ENCODE assay signal across 1 cellular context in genomic region chr17:37609170-37610040, GRCh38.
A peak's percentile ranks its signal among the peaks of the same experiment; 100 is the strongest.
TF ChIP-seq lines count a peak whose summit lies in the region.

TSS of gene SYNRG (minus strand) at chr17:37609418. CDS start at chr17:37609355, 63 bp downstream.

TF ChIP-seq in WTC11, 78 proteins besides CTCF, POLR2A, EP300 and RAD21 (continued from another document):
- TF ChIP-seq, protein P1, sequence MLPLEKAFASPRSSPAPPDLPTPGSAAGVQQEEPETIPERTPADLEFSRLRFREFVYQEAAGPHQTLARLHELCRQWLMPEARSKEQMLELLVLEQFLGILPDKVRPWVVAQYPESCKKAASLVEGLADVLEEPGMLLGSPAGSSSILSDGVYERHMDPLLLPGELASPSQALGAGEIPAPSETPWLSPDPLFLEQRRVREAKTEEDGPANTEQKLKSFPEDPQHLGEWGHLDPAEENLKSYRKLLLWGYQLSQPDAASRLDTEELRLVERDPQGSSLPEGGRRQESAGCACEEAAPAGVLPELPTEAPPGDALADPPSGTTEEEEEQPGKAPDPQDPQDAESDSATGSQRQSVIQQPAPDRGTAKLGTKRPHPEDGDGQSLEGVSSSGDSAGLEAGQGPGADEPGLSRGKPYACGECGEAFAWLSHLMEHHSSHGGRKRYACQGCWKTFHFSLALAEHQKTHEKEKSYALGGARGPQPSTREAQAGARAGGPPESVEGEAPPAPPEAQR (CRISPR knock-in tag; IDR thresholded peaks at IDR 0.05), result no peak
- TF ChIP-seq ZBTB43 (CRISPR knock-in tag; IDR thresholded peaks at IDR 0.05) (no peak), FOXJ3 (CRISPR knock-in tag; IDR thresholded peaks at IDR 0.05; ENCODE audit: borderline replicate concordance) (no peak), E2F5 (CRISPR knock-in tag; IDR thresholded peaks at IDR 0.05) (peak; percentile 88), SMAD3 (CRISPR knock-in tag; IDR thresholded peaks at IDR 0.05; ENCODE audit: borderline replicate concordance) (peak; percentile 88; the same call in 1 of the 2 replicates), NFYB (CRISPR knock-in tag; conservative IDR thresholded peaks at IDR 0.05; ENCODE audit: low read depth) (0 out of 2 replicates have a peak, but pooled peaks have one; percentile 13), ZNF396 (CRISPR knock-in tag; IDR thresholded peaks at IDR 0.05; ENCODE audit: borderline replicate concordance) (no peak), KAT7 (CRISPR knock-in tag; IDR thresholded peaks at IDR 0.05; ENCODE audit: borderline replicate concordance) (0 out of 2 replicates have a peak, but pooled peaks have one; percentile 5), SMAD4 (CRISPR knock-in tag; IDR thresholded peaks at IDR 0.05) (no peak), NFATC4 (CRISPR knock-in tag; IDR thresholded peaks at IDR 0.05) (0 out of 2 replicates have a peak, but pooled peaks have one; percentile 42), MLX (CRISPR knock-in tag; IDR thresholded peaks at IDR 0.05) (no peak), MXD4 (CRISPR knock-in tag; IDR thresholded peaks at IDR 0.05; ENCODE audit: borderline replicate concordance) (no peak), CDX4 (CRISPR knock-in tag; IDR thresholded peaks at IDR 0.05; ENCODE audit: borderline replicate concordance) (no peak), SOX15 (CRISPR knock-in tag; IDR thresholded peaks at IDR 0.05) (no peak), ATF1 (CRISPR knock-in tag; IDR thresholded peaks at IDR 0.05) (no peak), GTF2I (CRISPR knock-in tag; conservative IDR thresholded peaks at IDR 0.05) (no peak), ZNF317 (CRISPR knock-in tag; IDR thresholded peaks at IDR 0.05; ENCODE audit: borderline replicate concordance, low read depth) (no peak), ATF6 (CRISPR knock-in tag; IDR thresholded peaks at IDR 0.05) (no peak), OVOL2 (CRISPR knock-in tag; IDR thresholded peaks at IDR 0.05; ENCODE audit: borderline replicate concordance) (no peak), PREB (CRISPR knock-in tag; IDR thresholded peaks at IDR 0.05; ENCODE audit: borderline replicate concordance) (no peak), MYBL2 (CRISPR knock-in tag; IDR thresholded peaks at IDR 0.05) (peak; percentile 83; the same call in 1 of the 2 replicates), EMX1 (CRISPR knock-in tag; IDR thresholded peaks at IDR 0.05) (peak; percentile 93), ELF4 (CRISPR knock-in tag; IDR thresholded peaks at IDR 0.05; ENCODE audit: low read depth) (no peak; the same call in 1 of the 2 replicates)
- TF ChIP-seq, protein P2, sequence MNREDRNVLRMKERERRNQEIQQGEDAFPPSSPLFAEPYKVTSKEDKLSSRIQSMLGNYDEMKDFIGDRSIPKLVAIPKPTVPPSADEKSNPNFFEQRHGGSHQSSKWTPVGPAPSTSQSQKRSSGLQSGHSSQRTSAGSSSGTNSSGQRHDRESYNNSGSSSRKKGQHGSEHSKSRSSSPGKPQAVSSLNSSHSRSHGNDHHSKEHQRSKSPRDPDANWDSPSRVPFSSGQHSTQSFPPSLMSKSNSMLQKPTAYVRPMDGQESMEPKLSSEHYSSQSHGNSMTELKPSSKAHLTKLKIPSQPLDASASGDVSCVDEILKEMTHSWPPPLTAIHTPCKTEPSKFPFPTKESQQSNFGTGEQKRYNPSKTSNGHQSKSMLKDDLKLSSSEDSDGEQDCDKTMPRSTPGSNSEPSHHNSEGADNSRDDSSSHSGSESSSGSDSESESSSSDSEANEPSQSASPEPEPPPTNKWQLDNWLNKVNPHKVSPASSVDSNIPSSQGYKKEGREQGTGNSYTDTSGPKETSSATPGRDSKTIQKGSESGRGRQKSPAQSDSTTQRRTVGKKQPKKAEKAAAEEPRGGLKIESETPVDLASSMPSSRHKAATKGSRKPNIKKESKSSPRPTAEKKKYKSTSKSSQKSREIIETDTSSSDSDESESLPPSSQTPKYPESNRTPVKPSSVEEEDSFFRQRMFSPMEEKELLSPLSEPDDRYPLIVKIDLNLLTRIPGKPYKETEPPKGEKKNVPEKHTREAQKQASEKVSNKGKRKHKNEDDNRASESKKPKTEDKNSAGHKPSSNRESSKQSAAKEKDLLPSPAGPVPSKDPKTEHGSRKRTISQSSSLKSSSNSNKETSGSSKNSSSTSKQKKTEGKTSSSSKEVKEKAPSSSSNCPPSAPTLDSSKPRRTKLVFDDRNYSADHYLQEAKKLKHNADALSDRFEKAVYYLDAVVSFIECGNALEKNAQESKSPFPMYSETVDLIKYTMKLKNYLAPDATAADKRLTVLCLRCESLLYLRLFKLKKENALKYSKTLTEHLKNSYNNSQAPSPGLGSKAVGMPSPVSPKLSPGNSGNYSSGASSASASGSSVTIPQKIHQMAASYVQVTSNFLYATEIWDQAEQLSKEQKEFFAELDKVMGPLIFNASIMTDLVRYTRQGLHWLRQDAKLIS (CRISPR knock-in tag; IDR thresholded peaks at IDR 0.05; ENCODE audit: borderline replicate concordance), result peak; percentile 78; the same call in 1 of the 2 replicates
- TF ChIP-seq, protein P3, sequence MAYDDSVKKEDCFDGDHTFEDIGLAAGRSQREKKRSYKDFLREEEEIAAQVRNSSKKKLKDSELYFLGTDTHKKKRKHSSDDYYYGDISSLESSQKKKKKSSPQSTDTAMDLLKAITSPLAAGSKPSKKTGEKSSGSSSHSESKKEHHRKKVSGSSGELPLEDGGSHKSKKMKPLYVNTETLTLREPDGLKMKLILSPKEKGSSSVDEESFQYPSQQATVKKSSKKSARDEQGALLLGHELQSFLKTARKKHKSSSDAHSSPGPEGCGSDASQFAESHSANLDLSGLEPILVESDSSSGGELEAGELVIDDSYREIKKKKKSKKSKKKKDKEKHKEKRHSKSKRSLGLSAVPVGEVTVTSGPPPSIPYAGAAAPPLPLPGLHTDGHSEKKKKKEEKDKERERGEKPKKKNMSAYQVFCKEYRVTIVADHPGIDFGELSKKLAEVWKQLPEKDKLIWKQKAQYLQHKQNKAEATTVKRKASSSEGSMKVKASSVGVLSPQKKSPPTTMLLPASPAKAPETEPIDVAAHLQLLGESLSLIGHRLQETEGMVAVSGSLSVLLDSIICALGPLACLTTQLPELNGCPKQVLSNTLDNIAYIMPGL (CRISPR knock-in tag; IDR thresholded peaks at IDR 0.05), result peak; percentile 91
- TF ChIP-seq, protein P4, sequence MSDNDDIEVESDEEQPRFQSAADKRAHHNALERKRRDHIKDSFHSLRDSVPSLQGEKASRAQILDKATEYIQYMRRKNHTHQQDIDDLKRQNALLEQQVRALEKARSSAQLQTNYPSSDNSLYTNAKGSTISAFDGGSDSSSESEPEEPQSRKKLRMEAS (CRISPR knock-in tag; IDR thresholded peaks at IDR 0.05), result peak; percentile 82; the same call in 1 of the 2 replicates
- TF ChIP-seq, protein P5, sequence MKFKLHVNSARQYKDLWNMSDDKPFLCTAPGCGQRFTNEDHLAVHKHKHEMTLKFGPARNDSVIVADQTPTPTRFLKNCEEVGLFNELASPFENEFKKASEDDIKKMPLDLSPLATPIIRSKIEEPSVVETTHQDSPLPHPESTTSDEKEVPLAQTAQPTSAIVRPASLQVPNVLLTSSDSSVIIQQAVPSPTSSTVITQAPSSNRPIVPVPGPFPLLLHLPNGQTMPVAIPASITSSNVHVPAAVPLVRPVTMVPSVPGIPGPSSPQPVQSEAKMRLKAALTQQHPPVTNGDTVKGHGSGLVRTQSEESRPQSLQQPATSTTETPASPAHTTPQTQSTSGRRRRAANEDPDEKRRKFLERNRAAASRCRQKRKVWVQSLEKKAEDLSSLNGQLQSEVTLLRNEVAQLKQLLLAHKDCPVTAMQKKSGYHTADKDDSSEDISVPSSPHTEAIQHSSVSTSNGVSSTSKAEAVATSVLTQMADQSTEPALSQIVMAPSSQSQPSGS (CRISPR knock-in tag; IDR thresholded peaks at IDR 0.05; ENCODE audit: borderline replicate concordance, low read depth), result no peak
- TF ChIP-seq, protein P6, sequence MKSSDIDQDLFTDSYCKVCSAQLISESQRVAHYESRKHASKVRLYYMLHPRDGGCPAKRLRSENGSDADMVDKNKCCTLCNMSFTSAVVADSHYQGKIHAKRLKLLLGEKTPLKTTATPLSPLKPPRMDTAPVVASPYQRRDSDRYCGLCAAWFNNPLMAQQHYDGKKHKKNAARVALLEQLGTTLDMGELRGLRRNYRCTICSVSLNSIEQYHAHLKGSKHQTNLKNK (CRISPR knock-in tag; IDR thresholded peaks at IDR 0.05), result peak; percentile 58; the same call in 1 of the 2 replicates
- TF ChIP-seq, protein P7, sequence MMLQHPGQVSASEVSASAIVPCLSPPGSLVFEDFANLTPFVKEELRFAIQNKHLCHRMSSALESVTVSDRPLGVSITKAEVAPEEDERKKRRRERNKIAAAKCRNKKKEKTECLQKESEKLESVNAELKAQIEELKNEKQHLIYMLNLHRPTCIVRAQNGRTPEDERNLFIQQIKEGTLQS (CRISPR knock-in tag; conservative IDR thresholded peaks at IDR 0.05), result no peak
- TF ChIP-seq, protein P8, sequence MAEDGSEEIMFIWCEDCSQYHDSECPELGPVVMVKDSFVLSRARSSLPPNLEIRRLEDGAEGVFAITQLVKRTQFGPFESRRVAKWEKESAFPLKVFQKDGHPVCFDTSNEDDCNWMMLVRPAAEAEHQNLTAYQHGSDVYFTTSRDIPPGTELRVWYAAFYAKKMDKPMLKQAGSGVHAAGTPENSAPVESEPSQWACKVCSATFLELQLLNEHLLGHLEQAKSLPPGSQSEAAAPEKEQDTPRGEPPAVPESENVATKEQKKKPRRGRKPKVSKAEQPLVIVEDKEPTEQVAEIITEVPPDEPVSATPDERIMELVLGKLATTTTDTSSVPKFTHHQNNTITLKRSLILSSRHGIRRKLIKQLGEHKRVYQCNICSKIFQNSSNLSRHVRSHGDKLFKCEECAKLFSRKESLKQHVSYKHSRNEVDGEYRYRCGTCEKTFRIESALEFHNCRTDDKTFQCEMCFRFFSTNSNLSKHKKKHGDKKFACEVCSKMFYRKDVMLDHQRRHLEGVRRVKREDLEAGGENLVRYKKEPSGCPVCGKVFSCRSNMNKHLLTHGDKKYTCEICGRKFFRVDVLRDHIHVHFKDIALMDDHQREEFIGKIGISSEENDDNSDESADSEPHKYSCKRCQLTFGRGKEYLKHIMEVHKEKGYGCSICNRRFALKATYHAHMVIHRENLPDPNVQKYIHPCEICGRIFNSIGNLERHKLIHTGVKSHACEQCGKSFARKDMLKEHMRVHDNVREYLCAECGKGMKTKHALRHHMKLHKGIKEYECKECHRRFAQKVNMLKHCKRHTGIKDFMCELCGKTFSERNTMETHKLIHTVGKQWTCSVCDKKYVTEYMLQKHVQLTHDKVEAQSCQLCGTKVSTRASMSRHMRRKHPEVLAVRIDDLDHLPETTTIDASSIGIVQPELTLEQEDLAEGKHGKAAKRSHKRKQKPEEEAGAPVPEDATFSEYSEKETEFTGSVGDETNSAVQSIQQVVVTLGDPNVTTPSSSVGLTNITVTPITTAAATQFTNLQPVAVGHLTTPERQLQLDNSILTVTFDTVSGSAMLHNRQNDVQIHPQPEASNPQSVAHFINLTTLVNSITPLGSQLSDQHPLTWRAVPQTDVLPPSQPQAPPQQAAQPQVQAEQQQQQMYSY (CRISPR knock-in tag; IDR thresholded peaks at IDR 0.05), result no peak
TF ChIP-seq in WTC11: peak in this region for 36.
